ENCODE assay signal across 1 cellular context in genomic region chr3:144106970-144107369, GRCh38.
TF ChIP-seq lines count a peak whose summit lies in the region.

No MANE protein-coding gene starts in this region.

TF ChIP-seq in K562, 482 proteins besides CTCF, POLR2A, EP300 and RAD21 (continued from another document and continues in another):
- no peak for TF ChIP-seq ARID4B (CRISPR knock-in tag; IDR thresholded peaks at IDR 0.05)
- no peak for TF ChIP-seq HMGN3 (IDR thresholded peaks at IDR 0.05; ENCODE audit: borderline replicate concordance, extremely low read depth, insufficient read length, low read depth, low read length)
- no peak for TF ChIP-seq ZNF764 (CRISPR knock-in tag; IDR thresholded peaks at IDR 0.05; ENCODE audit: low read depth)
- no peak for TF ChIP-seq DNMT1 (IDR thresholded peaks at IDR 0.05)
- peak; percentile 86 for TF ChIP-seq SMARCE1 (IDR thresholded peaks at IDR 0.05)
- TF ChIP-seq, protein P1, sequence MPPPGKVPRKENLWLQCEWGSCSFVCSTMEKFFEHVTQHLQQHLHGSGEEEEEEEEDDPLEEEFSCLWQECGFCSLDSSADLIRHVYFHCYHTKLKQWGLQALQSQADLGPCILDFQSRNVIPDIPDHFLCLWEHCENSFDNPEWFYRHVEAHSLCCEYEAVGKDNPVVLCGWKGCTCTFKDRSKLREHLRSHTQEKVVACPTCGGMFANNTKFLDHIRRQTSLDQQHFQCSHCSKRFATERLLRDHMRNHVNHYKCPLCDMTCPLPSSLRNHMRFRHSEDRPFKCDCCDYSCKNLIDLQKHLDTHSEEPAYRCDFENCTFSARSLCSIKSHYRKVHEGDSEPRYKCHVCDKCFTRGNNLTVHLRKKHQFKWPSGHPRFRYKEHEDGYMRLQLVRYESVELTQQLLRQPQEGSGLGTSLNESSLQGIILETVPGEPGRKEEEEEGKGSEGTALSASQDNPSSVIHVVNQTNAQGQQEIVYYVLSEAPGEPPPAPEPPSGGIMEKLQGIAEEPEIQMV (tag; conservative IDR thresholded peaks at IDR 0.05; ENCODE audit: low read depth): no peak
- no peak for TF ChIP-seq HMG20B (CRISPR knock-in tag; IDR thresholded peaks at IDR 0.05)
- TF ChIP-seq ZBTB1 (CRISPR knock-in tag; IDR thresholded peaks at IDR 0.05; ENCODE audit: borderline replicate concordance, low read depth): no peak
- TF ChIP-seq SMARCA4 (IDR thresholded peaks at IDR 0.05): peak; percentile 60
- no peak for TF ChIP-seq HDAC3 (IDR thresholded peaks at IDR 0.05; ENCODE audit: borderline replicate concordance, partially characterized antibody)
- TF ChIP-seq TBP (optimal IDR thresholded peaks at IDR 0.05; ENCODE audit: low read depth, low read length): no peak
- TF ChIP-seq, protein P2, sequence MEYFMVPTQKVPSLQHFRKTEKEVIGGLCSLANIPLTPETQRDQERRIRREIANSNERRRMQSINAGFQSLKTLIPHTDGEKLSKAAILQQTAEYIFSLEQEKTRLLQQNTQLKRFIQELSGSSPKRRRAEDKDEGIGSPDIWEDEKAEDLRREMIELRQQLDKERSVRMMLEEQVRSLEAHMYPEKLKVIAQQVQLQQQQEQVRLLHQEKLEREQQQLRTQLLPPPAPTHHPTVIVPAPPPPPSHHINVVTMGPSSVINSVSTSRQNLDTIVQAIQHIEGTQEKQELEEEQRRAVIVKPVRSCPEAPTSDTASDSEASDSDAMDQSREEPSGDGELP (CRISPR knock-in tag; IDR thresholded peaks at IDR 0.05; ENCODE audit: borderline replicate concordance): no peak
- no peak for TF ChIP-seq ZNF212 (CRISPR knock-in tag; IDR thresholded peaks at IDR 0.05)
- TF ChIP-seq TOE1 (IDR thresholded peaks at IDR 0.05; ENCODE audit: borderline replicate concordance): no peak
- no peak for TF ChIP-seq TOE1 (CRISPR knock-in tag; IDR thresholded peaks at IDR 0.05; ENCODE audit: borderline replicate concordance, low read depth)
- no peak for TF ChIP-seq TSHZ1 (CRISPR knock-in tag; IDR thresholded peaks at IDR 0.05)
- no peak for TF ChIP-seq SMAD1 (IDR thresholded peaks at IDR 0.05; ENCODE audit: low read depth, low read length, partially characterized antibody)
- no peak for TF ChIP-seq BCL6 (CRISPR knock-in tag; IDR thresholded peaks at IDR 0.05)
- no peak for TF ChIP-seq CHD2 (IDR thresholded peaks at IDR 0.05; ENCODE audit: low read depth, low read length)
- TF ChIP-seq ZBED1 (IDR thresholded peaks at IDR 0.05): no peak
- TF ChIP-seq ZNF316 (IDR thresholded peaks at IDR 0.05): no peak
- no peak for TF ChIP-seq NR4A1 (CRISPR knock-in tag; IDR thresholded peaks at IDR 0.05)
- TF ChIP-seq NR4A1 (tag; IDR thresholded peaks at IDR 0.05): no peak
- no peak for TF ChIP-seq ZFP36 (IDR thresholded peaks at IDR 0.05; ENCODE audit: low read depth, low read length, partially characterized antibody)
- no peak for TF ChIP-seq SMC3 (conservative IDR thresholded peaks at IDR 0.05; ENCODE audit: insufficient read depth, low read depth, low read length)
- no peak for TF ChIP-seq ZC3H8 (IDR thresholded peaks at IDR 0.05)
- no peak for TF ChIP-seq BCLAF1 (IDR thresholded peaks at IDR 0.05; ENCODE audit: borderline replicate concordance in 1 of 2, control insufficient read depth in 1 of 2, low read depth in 2 of 2, low read length in 1 of 2)
- no peak for TF ChIP-seq RBM17 (IDR thresholded peaks at IDR 0.05; ENCODE audit: borderline replicate concordance, low read depth, low read length)
- no peak for TF ChIP-seq ZNF639 (CRISPR knock-in tag; conservative IDR thresholded peaks at IDR 0.05 in 1 of 2, IDR thresholded peaks at IDR 0.05 in 1 of 2)
- no peak for TF ChIP-seq SUPT5H (IDR thresholded peaks at IDR 0.05)
- TF ChIP-seq, protein P3, sequence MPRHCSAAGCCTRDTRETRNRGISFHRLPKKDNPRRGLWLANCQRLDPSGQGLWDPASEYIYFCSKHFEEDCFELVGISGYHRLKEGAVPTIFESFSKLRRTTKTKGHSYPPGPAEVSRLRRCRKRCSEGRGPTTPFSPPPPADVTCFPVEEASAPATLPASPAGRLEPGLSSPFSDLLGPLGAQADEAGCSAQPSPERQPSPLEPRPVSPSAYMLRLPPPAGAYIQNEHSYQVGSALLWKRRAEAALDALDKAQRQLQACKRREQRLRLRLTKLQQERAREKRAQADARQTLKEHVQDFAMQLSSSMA (CRISPR knock-in tag; IDR thresholded peaks at IDR 0.05): no peak
- TF ChIP-seq EHMT2 (IDR thresholded peaks at IDR 0.05): no peak
- TF ChIP-seq ZNF77 (CRISPR knock-in tag; IDR thresholded peaks at IDR 0.05): no peak
- no peak for TF ChIP-seq TCF15 (CRISPR knock-in tag; IDR thresholded peaks at IDR 0.05)
- no peak for TF ChIP-seq NR2C1 (IDR thresholded peaks at IDR 0.05)
- peak; percentile 34; the same call in 1 of the 2 replicates for TF ChIP-seq NR2C1 (tag; IDR thresholded peaks at IDR 0.05)
- no peak for TF ChIP-seq ZBTB17 (CRISPR knock-in tag; IDR thresholded peaks at IDR 0.05)
- peak; percentile 51; the same call in 1 of the 2 replicates for TF ChIP-seq FOXM1 (IDR thresholded peaks at IDR 0.05; ENCODE audit: low read depth)
- TF ChIP-seq FOXM1 (CRISPR knock-in tag; IDR thresholded peaks at IDR 0.05; ENCODE audit: low read depth): no peak
- TF ChIP-seq, protein P4, sequence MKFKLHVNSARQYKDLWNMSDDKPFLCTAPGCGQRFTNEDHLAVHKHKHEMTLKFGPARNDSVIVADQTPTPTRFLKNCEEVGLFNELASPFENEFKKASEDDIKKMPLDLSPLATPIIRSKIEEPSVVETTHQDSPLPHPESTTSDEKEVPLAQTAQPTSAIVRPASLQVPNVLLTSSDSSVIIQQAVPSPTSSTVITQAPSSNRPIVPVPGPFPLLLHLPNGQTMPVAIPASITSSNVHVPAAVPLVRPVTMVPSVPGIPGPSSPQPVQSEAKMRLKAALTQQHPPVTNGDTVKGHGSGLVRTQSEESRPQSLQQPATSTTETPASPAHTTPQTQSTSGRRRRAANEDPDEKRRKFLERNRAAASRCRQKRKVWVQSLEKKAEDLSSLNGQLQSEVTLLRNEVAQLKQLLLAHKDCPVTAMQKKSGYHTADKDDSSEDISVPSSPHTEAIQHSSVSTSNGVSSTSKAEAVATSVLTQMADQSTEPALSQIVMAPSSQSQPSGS (CRISPR knock-in tag; IDR thresholded peaks at IDR 0.05): no peak
- TF ChIP-seq, protein P5, sequence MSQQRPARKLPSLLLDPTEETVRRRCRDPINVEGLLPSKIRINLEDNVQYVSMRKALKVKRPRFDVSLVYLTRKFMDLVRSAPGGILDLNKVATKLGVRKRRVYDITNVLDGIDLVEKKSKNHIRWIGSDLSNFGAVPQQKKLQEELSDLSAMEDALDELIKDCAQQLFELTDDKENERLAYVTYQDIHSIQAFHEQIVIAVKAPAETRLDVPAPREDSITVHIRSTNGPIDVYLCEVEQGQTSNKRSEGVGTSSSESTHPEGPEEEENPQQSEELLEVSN (IDR thresholded peaks at IDR 0.05; ENCODE audit: borderline replicate concordance in 1 of 2, extremely low read depth in 1 of 2, insufficient read depth in 1 of 2, insufficient read length in 1 of 2, low read depth in 1 of 2, low read length in 1 of 2, poor library complexity in 1 of 2, severe bottlenecking in 1 of 2): no peak
- peak; percentile 47; the same call in 1 of the 2 replicates for TF ChIP-seq MTA2 (IDR thresholded peaks at IDR 0.05; ENCODE audit: low read depth)
- no peak for TF ChIP-seq MAZ (CRISPR knock-in tag; conservative IDR thresholded peaks at IDR 0.05 in 1 of 2, IDR thresholded peaks at IDR 0.05 in 1 of 2)
- peak; percentile 44; the same call in 1 of the 2 replicates for TF ChIP-seq DPF2 (IDR thresholded peaks at IDR 0.05)
- no peak for TF ChIP-seq KLF1 (tag; IDR thresholded peaks at IDR 0.05)
- TF ChIP-seq CBX1 (IDR thresholded peaks at IDR 0.05; ENCODE audit: low read depth): no peak
- no peak for TF ChIP-seq THRAP3 (IDR thresholded peaks at IDR 0.05; ENCODE audit: borderline replicate concordance)
